20 cellular contexts compared by ENCODE assay signal in genomic region chr2:31785876-31786275, GRCh38.
DNase-seq lines count a peak whose midpoint lies in the region; ATAC-seq lines count a peak whose summit lies in the region.
"Had no signal": no experiment of that assay in that cellular context is flagged by ENCODE, and none has a peak within 500 bp of the region (broad histone marks: within the 10 kb centered on the region; RNA-seq: fewer than 3 reads in every experiment).

No MANE protein-coding gene starts in this region.

- H3K27me3 Mint-ChIP-seq in stimulated activated naive B cell treated with anti-CD40 and anti-IgM and Interleukin-4, amounts not matched to agents 10 μg/mL and 1 μg/mL and 100 μg/mL, for 72 hours: peaks cover 5 to 32% of the 10 kb centered on the region in 2 donors

- DNase-seq in HuH-7 (ENCODE audit: low spot score) (peak; percentile 15), H4 (ENCODE audit: low spot score) (no peak), posterior vena cava (ENCODE audit: low spot score) (no peak), HuH-7.5 (ENCODE audit: low spot score) (no peak)
- DNase-seq in stimulated activated naive B cell treated with anti-CD40 and anti-IgM and Interleukin-4, amounts not matched to agents 10 μg/mL and 1 μg/mL and 100 μg/mL, for 72 hours: no peak
- DNase-seq: activated CD4-positive, alpha-beta T cell treated with anti-CD3 and anti-CD28 coated beads for 36 hours; activated CD8-positive, alpha-beta memory T cell treated with anti-CD3 and anti-CD28 coated beads, Interleukin-2, amount 50 U/mL, for 4 hours; activated gamma-delta T cell; amygdala; BE2C; caudate nucleus; GDM1; heart right ventricle; NCI-H2171; PC-9; SK-N-SH; stimulated activated naive CD4-positive, alpha-beta T cell; T1000 had no signal

- H3K9me3 Mint-ChIP-seq in stimulated activated naive B cell treated with anti-CD40 and anti-IgM and Interleukin-4, amounts not matched to agents 10 μg/mL and 1 μg/mL and 100 μg/mL, for 72 hours: peaks cover 10 to 11% of the 10 kb centered on the region in 2 donors

- H3K27ac Mint-ChIP-seq in stimulated activated naive B cell treated with anti-CD40 and anti-IgM and Interleukin-4, amounts not matched to agents 10 μg/mL and 1 μg/mL and 100 μg/mL, for 72 hours: no peak overlapping the region
- H3K27ac Mint-ChIP-seq: activated CD4-positive, alpha-beta T cell treated with anti-CD3 and anti-CD28 coated beads for 36 hours had no signal

- ATAC-seq in GM19324 (IDR thresholded peaks at IDR 0.05; ENCODE audit: low FRiP score, unreplicated experiment) (peak; percentile 63), HG02763 (IDR thresholded peaks at IDR 0.05; ENCODE audit: unreplicated experiment) (peak; percentile 50)
- peak; percentile 36 to 39 for ATAC-seq in stimulated activated naive B cell treated with anti-CD40 and anti-IgM and Interleukin-4, amounts not matched to agents 10 μg/mL and 1 μg/mL and 100 μg/mL, for 72 hours (replicated peaks)
- ATAC-seq: activated CD4-positive, alpha-beta T cell treated with anti-CD3 and anti-CD28 coated beads for 36 hours; heart right ventricle had no signal

- no peaks in the 10 kb centered on the region for H3K36me3 Mint-ChIP-seq in stimulated activated naive B cell treated with anti-CD40 and anti-IgM and Interleukin-4, amounts not matched to agents 10 μg/mL and 1 μg/mL and 100 μg/mL, for 72 hours

- intact Hi-C loops in posterior vena cava (cut with DNase I): no loop called here

- H3K4me1 Mint-ChIP-seq in stimulated activated naive B cell treated with anti-CD40 and anti-IgM and Interleukin-4, amounts not matched to agents 10 μg/mL and 1 μg/mL and 100 μg/mL, for 72 hours: no peaks in the 10 kb centered on the region
- H3K4me1 Mint-ChIP-seq: activated CD4-positive, alpha-beta T cell treated with anti-CD3 and anti-CD28 coated beads for 36 hours had no signal

- H3K4me3 Mint-ChIP-seq in stimulated activated naive B cell treated with anti-CD40 and anti-IgM and Interleukin-4, amounts not matched to agents 10 μg/mL and 1 μg/mL and 100 μg/mL, for 72 hours: no peak overlapping the region
- H3K4me3 Mint-ChIP-seq: activated CD4-positive, alpha-beta T cell treated with anti-CD3 and anti-CD28 coated beads for 36 hours had no signal
